ENCODE assay signal across 11 cellular contexts in genomic region chr11:35321532-35322320, GRCh38.
DNase-seq lines count a peak whose midpoint lies in the region; ATAC-seq, FAIRE-seq and TF ChIP-seq lines count a peak whose summit lies in the region.
"Had no signal": no experiment of that assay in that cellular context is flagged by ENCODE, and none has a peak within 500 bp of the region (broad histone marks: within the 10 kb centered on the region; RNA-seq: fewer than 3 reads in every experiment).

No MANE protein-coding gene starts in this region.

- DNase-seq in EH (ENCODE audit: low read depth) (peak; percentile 87), NCI-H1105 treated with DMSO at 0.1 percent for 48 hours (lab: John Stamatoyannopoulos, UW) (peak; percentile 67), retina (peak; percentile 67), GM12892 (ENCODE audit: insufficient read length) (no peak)
- no peak for DNase-seq in effector memory CD4-positive, alpha-beta T cell
- DNase-seq: activated CD4-positive, alpha-beta T cell treated with anti-CD3 and anti-CD28 coated beads for 1 hour; right lobe of liver; upper lobe of left lung had no signal

- peak overlapping the region; percentile 67 for H3K27ac Mint-ChIP-seq in dendritic cell treated with granulocyte-macrophage colony-stimulating factor and Interleukin-4, amounts not matched to agents 40 ng/mL and 50 ng/mL, for 4 days

- intact Hi-C loops in dendritic cell treated with granulocyte-macrophage colony-stimulating factor and Interleukin-4, amounts not matched to agents 40 ng/mL and 50 ng/mL, for 4 days (cut with micrococcal nuclease) = no loop called here

- H3K27me3 ChIP-seq in effector memory CD4-positive, alpha-beta T cell (replicated peaks; ENCODE audit: control insufficient read depth, insufficient read depth, low read length, poor library complexity, severe bottlenecking) = no peaks in the 10 kb centered on the region
- H3K27me3 ChIP-seq: right lobe of liver, upper lobe of left lung had no signal

- no peak for ATAC-seq in HG03354 (IDR thresholded peaks at IDR 0.05; ENCODE audit: poor library complexity, severe bottlenecking, unreplicated experiment)
- ATAC-seq: right lobe of liver had no signal

- no peaks in the 10 kb centered on the region for H3K9me3 ChIP-seq in effector memory CD4-positive, alpha-beta T cell (ENCODE audit: control insufficient read depth, low read length)
- H3K9me3 ChIP-seq: right lobe of liver, upper lobe of left lung had no signal

- no peaks in the 10 kb centered on the region for H3K27me3 Mint-ChIP-seq in dendritic cell treated with granulocyte-macrophage colony-stimulating factor and Interleukin-4, amounts not matched to agents 40 ng/mL and 50 ng/mL, for 4 days

- H3K36me3 Mint-ChIP-seq in dendritic cell treated with granulocyte-macrophage colony-stimulating factor and Interleukin-4, amounts not matched to agents 40 ng/mL and 50 ng/mL, for 4 days (ENCODE audit: low read depth) = no peaks in the 10 kb centered on the region

- no peaks in the 10 kb centered on the region for H3K4me1 ChIP-seq in effector memory CD4-positive, alpha-beta T cell (ENCODE audit: control insufficient read depth, insufficient read depth, low read length, poor library complexity, severe bottlenecking)
- H3K4me1 ChIP-seq: upper lobe of left lung had no signal

- peaks cover 8% of the 10 kb centered on the region for H3K9me3 Mint-ChIP-seq in dendritic cell treated with granulocyte-macrophage colony-stimulating factor and Interleukin-4, amounts not matched to agents 40 ng/mL and 50 ng/mL, for 4 days

- no peak for FAIRE-seq in GM12892 (lab: Jason Lieb, UNC)

- peaks cover 23% of the 10 kb centered on the region for H3K4me1 Mint-ChIP-seq in dendritic cell treated with granulocyte-macrophage colony-stimulating factor and Interleukin-4, amounts not matched to agents 40 ng/mL and 50 ng/mL, for 4 days (ENCODE audit: low read depth)

- no peak overlapping the region for H3K4me3 Mint-ChIP-seq in dendritic cell treated with granulocyte-macrophage colony-stimulating factor and Interleukin-4, amounts not matched to agents 40 ng/mL and 50 ng/mL, for 4 days

- H3K36me3 ChIP-seq in effector memory CD4-positive, alpha-beta T cell (ENCODE audit: control insufficient read depth, insufficient read depth, low read length) = no peaks in the 10 kb centered on the region
- H3K36me3 ChIP-seq: upper lobe of left lung had no signal

- H3K4me3 ChIP-seq in effector memory CD4-positive, alpha-beta T cell (ENCODE audit: insufficient read depth, low read depth, low read length, poor library complexity, severe bottlenecking) = no peak overlapping the region
- H3K4me3 ChIP-seq: right lobe of liver, upper lobe of left lung had no signal

- H3K27ac ChIP-seq in effector memory CD4-positive, alpha-beta T cell (ENCODE audit: insufficient read depth, low read length, poor library complexity, severe bottlenecking) = no peak overlapping the region
- H3K27ac ChIP-seq: right lobe of liver, RWPE1, upper lobe of left lung had no signal

- TF ChIP-seq POLR2A in GM12892 (IDR thresholded peaks at IDR 0.05; ENCODE audit: low read depth, low read length) = no peak

Comparison
In these comparisons a context has a peak if more than half of its experiments do, and no peak if none do; other contexts are left out.
1. DNase-seq: peak in EH (single experiment), NCI-H1105 treated with DMSO at 0.1 percent for 48 hours (single experiment) and retina (single experiment); none in effector memory CD4-positive, alpha-beta T cell (0 of 3) and GM12892 (single experiment).